ENCODE assay signal across 25 cellular contexts in genomic region chr9:109037946-109038345, GRCh38. TPM values are rescaled to one million over a fixed set of nuclear protein-coding genes. Genes with fewer than 3 reads are reported as not detected.
A peak's percentile ranks its signal among the peaks of the same experiment; 100 is the strongest.
DNase-seq lines count a peak whose midpoint lies in the region; ATAC-seq, FAIRE-seq and TF ChIP-seq lines count a peak whose summit lies in the region.
"Had no signal": no experiment of that assay in that cellular context is flagged by ENCODE, and none has a peak within 500 bp of the region (broad histone marks: within the 10 kb centered on the region; RNA-seq: fewer than 3 reads in every experiment).

No MANE protein-coding gene starts in this region.

- H3K9ac ChIP-seq in HCT116 (ENCODE audit: low read length) (no peak overlapping the region), H9 (ENCODE audit: extremely low read depth, insufficient read length, low read length) (no peak overlapping the region)
- H3K9ac ChIP-seq: BLaER1 had no signal

- H4K20me1 ChIP-seq in HCT116 (ENCODE audit: insufficient read depth): no peaks in the 10 kb centered on the region
- no peaks in the 10 kb centered on the region for H4K20me1 ChIP-seq in H9 (ENCODE audit: control insufficient read depth, insufficient read depth, insufficient read length)
- H4K20me1 ChIP-seq: BLaER1 had no signal

- RAD21 ChIA-PET in HCT116 (lab: Charles Lee; ENCODE audit: low non-redundant PET in 1 of 2, low total read pairs in 2 of 2, uncharacterized antibody in 2 of 2, unreplicated experiment in 2 of 2): no interaction called here

- no TSS peak for BruUV-seq in HCT116 (replicated peaks; lab: Mats Ljungman, UMichigan)

- H4K8ac ChIP-seq in H9 (replicated peaks; ENCODE audit: insufficient read length, low read depth, low read length): no peak overlapping the region

- no peaks in the 10 kb centered on the region for H3K9me3 ChIP-seq in CD8-positive, alpha-beta T cell (ENCODE audit: low read length)
- no peaks in the 10 kb centered on the region for H3K9me3 ChIP-seq in HCT116 (ENCODE audit: control insufficient read depth in 1 of 2, insufficient read depth in 1 of 2, low read depth in 1 of 2, low read length in 2 of 2)
- H3K9me3 ChIP-seq in RWPE2 (ENCODE audit: severe bottlenecking): no peaks in the 10 kb centered on the region
- no peaks in the 10 kb centered on the region for H3K9me3 ChIP-seq in H9 (ENCODE audit: control insufficient read depth, low read depth, low read length)
- H3K9me3 ChIP-seq: BLaER1, MG63 had no signal

- no peak overlapping the region for H2AK5ac ChIP-seq in H9 (ENCODE audit: insufficient read length, low read length)

- H3K27ac ChIP-seq in CD8-positive, alpha-beta T cell (ENCODE audit: low read depth, low read length): no peak overlapping the region
- H3K27ac ChIP-seq in HCT116 (ENCODE audit: low read depth, low read length): no peak overlapping the region; the same call in 1 of the 2 replicates
- peak overlapping the region; percentile 84 for H3K27ac ChIP-seq in RWPE2 (ENCODE audit: poor library complexity, severe bottlenecking)
- H3K27ac ChIP-seq in H9 (ENCODE audit: insufficient read length, low read depth, low read length): no peak overlapping the region
- H3K27ac ChIP-seq: BLaER1 had no signal

- H3K79me2 ChIP-seq in HCT116 (ENCODE audit: insufficient read depth, low read length) (0 out of 2 replicates have a peak, but pooled peaks cover 11% of the 10 kb centered on the region), H9 (ENCODE audit: insufficient read depth, low read length) (no peaks in the 10 kb centered on the region)

- H3K56ac ChIP-seq in H9 (ENCODE audit: insufficient read length, low read depth, low read length): no peak overlapping the region

- intact Hi-C loops in CD8-positive, alpha-beta T cell (cut with DNase I, micrococcal nuclease): no loop called here
- intact Hi-C loops in HCT116 (cut with micrococcal nuclease): no loop called here

- H3K27me3 Mint-ChIP-seq in CD8-positive, alpha-beta T cell (ENCODE audit: low read depth): no peaks in the 10 kb centered on the region
- no peaks in the 10 kb centered on the region for H3K27me3 Mint-ChIP-seq in H9 (ENCODE audit: low read depth)
- H3K27me3 Mint-ChIP-seq: CD4-positive, alpha-beta T cell; IgD-negative memory B cell had no signal

- H3K4me3 ChIP-seq in CD8-positive, alpha-beta T cell (ENCODE audit: low read depth, low read length): no peak overlapping the region
- H3K4me3 ChIP-seq in HCT116 (replicated peaks in 1 of 2; ENCODE audit: low read depth in 1 of 2, low read length in 2 of 2) (no peak overlapping the region), RWPE2 (ENCODE audit: severe bottlenecking) (no peak overlapping the region), bronchial epithelial cell (ENCODE audit: low read depth, low read length) (no peak overlapping the region)
- H3K4me3 ChIP-seq: BLaER1, GM23338, MG63 had no signal

- peak overlapping the region; percentile 28 for H3K27ac Mint-ChIP-seq in CD8-positive, alpha-beta T cell
- H3K27ac Mint-ChIP-seq in H9: no peak overlapping the region
- H3K27ac Mint-ChIP-seq: CD4-positive, alpha-beta T cell; IgD-negative memory B cell had no signal

- TF ChIP-seq RAD21 in HCT116 (IDR thresholded peaks at IDR 0.05; ENCODE audit: low read depth): no peak

- no peaks in the 10 kb centered on the region for H3K79me1 ChIP-seq in H9 (ENCODE audit: insufficient read depth, low read depth, low read length, poor library complexity, severe bottlenecking)

- H3K9me2 ChIP-seq in HCT116 (ENCODE audit: insufficient read depth): no peaks in the 10 kb centered on the region

- H2BK120ac ChIP-seq in H9 (ENCODE audit: low read depth, low read length, poor library complexity, severe bottlenecking): no peak overlapping the region

- DNase-seq in CD8-positive, alpha-beta T cell: no peak
- DNase-seq in HCT116 (ENCODE audit: low read depth, low spot score) (no peak), RWPE2 (ENCODE audit: low spot score) (no peak), bronchial epithelial cell (ENCODE audit: low read depth) (peak; percentile 75), NCI-H69 (lab: John Stamatoyannopoulos, UW) (no peak), H9 (no peak), GM10266 (ENCODE audit: extremely low spot score) (no peak)
- no peak for DNase-seq in activated naive CD4-positive, alpha-beta T cell (lab: John Stamatoyannopoulos, UW)
- DNase-seq: CD4-positive, alpha-beta T cell; DMS153; Karpas-422; MG63; NCI-H1048; NCI-H1436; NCI-H1930; NCI-H2227 treated with DMSO at 0.1 percent for 48 hours; NCI-H524; NCI-H82; Right ventricle myocardium superior had no signal

- H2AFZ ChIP-seq in HCT116 (ENCODE audit: low read depth, low read length, poor library complexity, severe bottlenecking) (no peak overlapping the region), H9 (ENCODE audit: low read length) (no peak overlapping the region)
- H2AFZ ChIP-seq: GM23338 had no signal

- H3K23ac ChIP-seq in H9 (ENCODE audit: insufficient read length, low read depth, low read length): no peak overlapping the region

- TF ChIP-seq POLR2A in HCT116 (IDR thresholded peaks at IDR 0.05; ENCODE audit: borderline replicate concordance, extremely low read depth, insufficient read depth, insufficient read length): no peak

- no peak overlapping the region for H3T11ph ChIP-seq in H9 (ENCODE audit: low read length)

- no peak overlapping the region for H4K91ac ChIP-seq in H9 (ENCODE audit: insufficient read length, low read depth, low read length)

- peaks cover 76% of the 10 kb centered on the region for H3K36me3 Mint-ChIP-seq in CD8-positive, alpha-beta T cell
- H3K36me3 Mint-ChIP-seq in H9 (ENCODE audit: insufficient read depth in 1 of 3, low read depth in 3 of 3): peaks cover 17 to 60% (median 43%) of the 10 kb centered on the region in 3 experiments; a peak in 6 of 7 replicates

- H2BK12ac ChIP-seq in H9 (ENCODE audit: insufficient read length, low read depth, low read length): no peak overlapping the region

- no peaks in the 10 kb centered on the region for H3K27me3 ChIP-seq in CD8-positive, alpha-beta T cell (ENCODE audit: insufficient read depth, low read length)
- H3K27me3 ChIP-seq in HCT116 (ENCODE audit: insufficient read depth, low read length) (no peaks in the 10 kb centered on the region), RWPE2 (ENCODE audit: insufficient read depth, poor library complexity, severe bottlenecking) (no peaks in the 10 kb centered on the region), bronchial epithelial cell (ENCODE audit: control insufficient read depth, insufficient read depth, low read length) (no peaks in the 10 kb centered on the region), H9 (ENCODE audit: insufficient read depth, low read length) (no peaks in the 10 kb centered on the region)
- H3K27me3 ChIP-seq: BLaER1, MG63 had no signal

- H3K23me2 ChIP-seq in H9 (ENCODE audit: insufficient read length, low read depth, low read length, poor library complexity, severe bottlenecking): no peaks in the 10 kb centered on the region

- H3K4me3 Mint-ChIP-seq in CD8-positive, alpha-beta T cell: no peak overlapping the region
- no peak overlapping the region for H3K4me3 Mint-ChIP-seq in H9
- H3K4me3 Mint-ChIP-seq: CD4-positive, alpha-beta T cell; GM23338; IgD-negative memory B cell had no signal

- H4K5ac ChIP-seq in H9 (ENCODE audit: insufficient read length, low read depth, low read length): no peak overlapping the region

- no peaks in the 10 kb centered on the region for H3K4me1 ChIP-seq in CD8-positive, alpha-beta T cell (ENCODE audit: insufficient read depth, low read length)
- H3K4me1 ChIP-seq in HCT116 (ENCODE audit: control insufficient read depth in 1 of 2, insufficient read depth in 2 of 2, low read length in 2 of 2) (peaks cover 53 to 59% of the 10 kb centered on the region in 2 experiments), RWPE2 (ENCODE audit: insufficient read depth, poor library complexity, severe bottlenecking) (peaks cover 45% of the 10 kb centered on the region), H9 (ENCODE audit: insufficient read depth, low read length) (no peaks in the 10 kb centered on the region)
- H3K4me1 ChIP-seq: BLaER1 had no signal

- no CpG with 5 or more reads among the region's 3 CpGs for WGBS in H9 (ENCODE audit: extremely low coverage, insufficient read length, low lambda C conversion rate)

- no peak for ATAC-seq in CD8-positive, alpha-beta T cell
- ATAC-seq in HCT116 (no peak), RWPE2 (ENCODE audit: low read depth) (peak; percentile 73)
- ATAC-seq: GM23338 had no signal

- no peaks in the 10 kb centered on the region for H3K9me3 Mint-ChIP-seq in CD8-positive, alpha-beta T cell
- no peaks in the 10 kb centered on the region for H3K9me3 Mint-ChIP-seq in H9
- H3K9me3 Mint-ChIP-seq: CD4-positive, alpha-beta T cell; GM23338 had no signal

- H3K36me3 ChIP-seq in CD8-positive, alpha-beta T cell (ENCODE audit: insufficient read depth, low read length): peaks cover 30% of the 10 kb centered on the region
- H3K36me3 ChIP-seq in HCT116 (ENCODE audit: control insufficient read depth in 1 of 2, insufficient read depth in 2 of 2, low read length in 2 of 2) (peaks cover 4 to 19% of the 10 kb centered on the region in 2 experiments; a peak in 2 of 4 replicates), RWPE2 (ENCODE audit: low read depth) (peaks cover 61% of the 10 kb centered on the region), bronchial epithelial cell (ENCODE audit: control insufficient read depth, insufficient read depth, low read length) (peaks cover 1% of the 10 kb centered on the region)

- H3K4me2 ChIP-seq in HCT116 (ENCODE audit: low read length) (peak overlapping the region; percentile 60), H9 (ENCODE audit: insufficient read depth, insufficient read length, low read length) (no peak overlapping the region)
- H3K4me2 ChIP-seq: BLaER1, GM23338 had no signal

- no peak overlapping the region for H2BK20ac ChIP-seq in H9 (ENCODE audit: low read depth, low read length, poor library complexity, severe bottlenecking)

- TF ChIP-seq CTCF in CD8-positive, alpha-beta T cell (IDR thresholded peaks at IDR 0.05): no peak
- TF ChIP-seq CTCF in HCT116 (IDR thresholded peaks at IDR 0.05 in 2 of 3, conservative IDR thresholded peaks at IDR 0.05 in 1 of 3; ENCODE audit: borderline replicate concordance in 1 of 3, insufficient read depth in 1 of 3, low read depth in 2 of 3, low read length in 2 of 3) (no peak), RWPE2 (IDR thresholded peaks at IDR 0.05; ENCODE audit: poor library complexity, severe bottlenecking) (no peak), bronchial epithelial cell (IDR thresholded peaks at IDR 0.05; ENCODE audit: insufficient read depth, low read length, severe bottlenecking) (no peak), H9 (conservative IDR thresholded peaks at IDR 0.05) (no peak), GM10266 (IDR thresholded peaks at IDR 0.05; ENCODE audit: control insufficient read depth, insufficient read depth, low read depth, missing control alignments) (no peak)

- H3K4me1 Mint-ChIP-seq in CD8-positive, alpha-beta T cell (ENCODE audit: low read depth): no peaks in the 10 kb centered on the region
- no peaks in the 10 kb centered on the region for H3K4me1 Mint-ChIP-seq in H9
- H3K4me1 Mint-ChIP-seq: GM23338, IgD-negative memory B cell had no signal

- H3K18ac ChIP-seq in H9 (ENCODE audit: insufficient read length, low read depth, low read length): no peak overlapping the region

- CTCF ChIA-PET in CD8-positive, alpha-beta T cell (lab: Charles Lee): no interaction called here
- CTCF ChIA-PET in HCT116 (lab: Charles Lee): no interaction called here

- H3K4ac ChIP-seq in H9 (ENCODE audit: low read depth, low read length): no peak overlapping the region

- POLR2A ChIA-PET in CD8-positive, alpha-beta T cell (lab: Charles Lee): no interaction called here
- POLR2A ChIA-PET in HCT116 (lab: Charles Lee): no interaction called here

- no peak overlapping the region for H3K14ac ChIP-seq in H9 (ENCODE audit: insufficient read depth, low read length)

- no peak overlapping the region for H2BK5ac ChIP-seq in H9 (ENCODE audit: insufficient read length, low read length)

- FAIRE-seq in bronchial epithelial cell (lab: Jason Lieb, UNC): no peak
- FAIRE-seq: G401.6, HTR-8/SVneo, RCC 7860 had no signal

- no peak overlapping the region for H2BK15ac ChIP-seq in H9 (ENCODE audit: low read depth, low read length)

RNA-seq across cellular contexts. Expression of gene CTNNAL1, which starts 24.6 kb away (rescaled TPM):
- 1 to 10 TPM; 4.5 to 4.8 TPM for total RNA-seq in CD8-positive, alpha-beta T cell
- total RNA-seq in HCT116 (2021; ENCODE audit: unreplicated experiment) (87.2 TPM), bronchial epithelial cell (15.9 and 63.4 TPM in 2 replicates), H9 (2021) (51.9 and 52.9 TPM in 2 replicates)
- polyA plus RNA-seq in HCT116 (2012): 24.8 and 37.9 TPM in 2 replicates
